Comparison of ENCODE assay signal across 7 cellular contexts in genomic region chr3:30779686-30780287, GRCh38.
A peak's percentile ranks its signal among the peaks of the same experiment; 100 is the strongest.
DNase-seq lines count a peak whose midpoint lies in the region; ATAC-seq, FAIRE-seq and TF ChIP-seq lines count a peak whose summit lies in the region.

No MANE protein-coding gene starts in this region.

- TF ChIP-seq CTCF in GM10266 (IDR thresholded peaks at IDR 0.05; ENCODE audit: control insufficient read depth, insufficient read depth, low read depth, missing control alignments) = peak; percentile 52
- TF ChIP-seq CTCF in astrocyte of the spinal cord (IDR thresholded peaks at IDR 0.05; ENCODE audit: low read depth, low read length) = peak; percentile 34
- TF ChIP-seq CTCF in nephron progenitor cell (IDR thresholded peaks at IDR 0.05) = peak; percentile 28

- H3K4me3 ChIP-seq in astrocyte of the spinal cord (ENCODE audit: low read depth, low read length) = no peak overlapping the region

- ATAC-seq in effector memory CD8-positive, alpha-beta T cell (replicated peaks) = no peak
- no peak for ATAC-seq in GM19395 (IDR thresholded peaks at IDR 0.05; ENCODE audit: unreplicated experiment)

- no peaks in the 10 kb centered on the region for H3K4me1 Mint-ChIP-seq in nephron progenitor cell
- H3K4me1 Mint-ChIP-seq in effector memory CD8-positive, alpha-beta T cell (ENCODE audit: low read depth in 2 of 2) = no peaks in the 10 kb centered on the region

- in situ Hi-C loops in astrocyte of the spinal cord (cut with HindIII; ENCODE audit: low sequenced_read_pairs) = no loop called here

- no peaks in the 10 kb centered on the region for H3K27me3 Mint-ChIP-seq in nephron progenitor cell (ENCODE audit: low read depth, poor library complexity)
- H3K27me3 Mint-ChIP-seq in effector memory CD8-positive, alpha-beta T cell = peaks cover 15 to 37% of the 10 kb centered on the region in 2 donors

- DNase-seq in GM10266 (ENCODE audit: extremely low spot score) (peak; percentile 15), LoVo (ENCODE audit: low spot score) (peak; percentile 45), astrocyte of the spinal cord (ENCODE audit: low read depth, low spot score) (no peak), nephron progenitor cell (no peak), GM12891 (ENCODE audit: insufficient read length, low spot score) (no peak)
- DNase-seq in effector memory CD8-positive, alpha-beta T cell = no peak

- H3K9me3 Mint-ChIP-seq in nephron progenitor cell = no peaks in the 10 kb centered on the region
- H3K9me3 Mint-ChIP-seq in effector memory CD8-positive, alpha-beta T cell = no peaks in the 10 kb centered on the region

- TF ChIP-seq POLR2A in GM12891 (IDR thresholded peaks at IDR 0.05; ENCODE audit: low read depth, low read length) = no peak

- H3K4me3 Mint-ChIP-seq in nephron progenitor cell = no peak overlapping the region
- H3K4me3 Mint-ChIP-seq in effector memory CD8-positive, alpha-beta T cell = no peak overlapping the region

- H3K27ac Mint-ChIP-seq in nephron progenitor cell = no peak overlapping the region
- H3K27ac Mint-ChIP-seq in effector memory CD8-positive, alpha-beta T cell = no peak overlapping the region

- no peaks in the 10 kb centered on the region for H3K36me3 Mint-ChIP-seq in nephron progenitor cell (ENCODE audit: low read depth)
- H3K36me3 Mint-ChIP-seq in effector memory CD8-positive, alpha-beta T cell (ENCODE audit: insufficient read depth) = no peaks in the 10 kb centered on the region

- FAIRE-seq in GM12891 (lab: Jason Lieb, UNC) = no peak

TF ChIP-seq in GM12891, 5 proteins besides CTCF, POLR2A, EP300 and RAD21:
- TF ChIP-seq POLR2AphosphoS5 (IDR thresholded peaks at IDR 0.05; ENCODE audit: low read depth, low read length) (no peak), PAX5 (IDR thresholded peaks at IDR 0.05; ENCODE audit: insufficient read depth, low read length, severe bottlenecking) (no peak), SPI1 (IDR thresholded peaks at IDR 0.05; ENCODE audit: low read depth, low read length) (no peak), POU2F2 (IDR thresholded peaks at IDR 0.05; ENCODE audit: low read depth, low read length) (no peak), TAF1 (IDR thresholded peaks at IDR 0.05; ENCODE audit: low read depth, low read length) (no peak)

Comparison
In these comparisons a context has a peak if more than half of its experiments do, and no peak if none do; other contexts are left out.
1. DNase-seq: peak in GM10266 (single experiment) and LoVo (single experiment); none in astrocyte of the spinal cord (single experiment), nephron progenitor cell (single experiment), GM12891 (single experiment) and effector memory CD8-positive, alpha-beta T cell (0 of 3).
2. Peak in every context shown above with its lines, with median percentiles within 50 percentile points of each other: CTCF ChIP-seq.